ENCODE assay signal across 1 cellular context in the genomic region with DNA sequence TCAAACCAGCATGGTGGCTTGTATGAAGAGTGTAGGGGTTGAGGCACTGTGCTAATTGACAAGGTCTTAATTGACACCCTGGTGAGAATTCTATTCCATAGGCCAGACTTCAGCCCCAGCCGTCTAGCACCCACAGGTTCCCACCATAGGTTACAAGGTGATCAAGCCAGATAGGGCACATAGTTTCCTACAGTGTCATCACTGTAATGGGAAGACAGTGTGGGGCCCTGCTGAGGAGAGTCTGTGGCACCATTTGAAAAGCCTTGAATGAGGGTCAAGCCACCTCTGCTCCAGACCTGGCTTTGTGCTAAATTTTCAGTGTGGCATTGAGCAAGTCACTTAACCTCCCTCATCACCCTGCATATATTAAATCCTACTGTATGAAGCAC.
TF ChIP-seq lines count a peak whose summit lies in the region.

No MANE protein-coding gene starts in this region.

TF ChIP-seq in HepG2, 621 proteins besides CTCF, POLR2A, EP300 and RAD21 (continued from another document):
- no peak for TF ChIP-seq ZBTB7A (CRISPR knock-in tag; IDR thresholded peaks at IDR 0.05)
- TF ChIP-seq ZNF124 (CRISPR knock-in tag; IDR thresholded peaks at IDR 0.05) = no peak
- no peak for TF ChIP-seq ZNF576 (CRISPR knock-in tag; IDR thresholded peaks at IDR 0.05)
- no peak for TF ChIP-seq TEF (CRISPR knock-in tag; IDR thresholded peaks at IDR 0.05)
- peak; percentile 17; the same call in 1 of the 2 replicates for TF ChIP-seq ATF3 (CRISPR knock-in tag; IDR thresholded peaks at IDR 0.05)
- TF ChIP-seq ZNF331 (CRISPR knock-in tag; IDR thresholded peaks at IDR 0.05) = no peak
- no peak for TF ChIP-seq ZNF558 (CRISPR knock-in tag; IDR thresholded peaks at IDR 0.05; ENCODE audit: borderline replicate concordance)
- TF ChIP-seq, protein P1, sequence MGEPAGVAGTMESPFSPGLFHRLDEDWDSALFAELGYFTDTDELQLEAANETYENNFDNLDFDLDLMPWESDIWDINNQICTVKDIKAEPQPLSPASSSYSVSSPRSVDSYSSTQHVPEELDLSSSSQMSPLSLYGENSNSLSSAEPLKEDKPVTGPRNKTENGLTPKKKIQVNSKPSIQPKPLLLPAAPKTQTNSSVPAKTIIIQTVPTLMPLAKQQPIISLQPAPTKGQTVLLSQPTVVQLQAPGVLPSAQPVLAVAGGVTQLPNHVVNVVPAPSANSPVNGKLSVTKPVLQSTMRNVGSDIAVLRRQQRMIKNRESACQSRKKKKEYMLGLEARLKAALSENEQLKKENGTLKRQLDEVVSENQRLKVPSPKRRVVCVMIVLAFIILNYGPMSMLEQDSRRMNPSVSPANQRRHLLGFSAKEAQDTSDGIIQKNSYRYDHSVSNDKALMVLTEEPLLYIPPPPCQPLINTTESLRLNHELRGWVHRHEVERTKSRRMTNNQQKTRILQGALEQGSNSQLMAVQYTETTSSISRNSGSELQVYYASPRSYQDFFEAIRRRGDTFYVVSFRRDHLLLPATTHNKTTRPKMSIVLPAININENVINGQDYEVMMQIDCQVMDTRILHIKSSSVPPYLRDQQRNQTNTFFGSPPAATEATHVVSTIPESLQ (CRISPR knock-in tag; conservative IDR thresholded peaks at IDR 0.05) = no peak
- 0 out of 2 replicates have a peak, but pooled peaks have one; percentile 12 for TF ChIP-seq HDAC6 (IDR thresholded peaks at IDR 0.05; ENCODE audit: low read depth, low read length)
- 0 out of 2 replicates have a peak, but pooled peaks have one; percentile 24 for TF ChIP-seq ZNF629 (CRISPR knock-in tag; conservative IDR thresholded peaks at IDR 0.05)
- no peak for TF ChIP-seq EED (CRISPR knock-in tag; IDR thresholded peaks at IDR 0.05)
- TF ChIP-seq, protein P2, sequence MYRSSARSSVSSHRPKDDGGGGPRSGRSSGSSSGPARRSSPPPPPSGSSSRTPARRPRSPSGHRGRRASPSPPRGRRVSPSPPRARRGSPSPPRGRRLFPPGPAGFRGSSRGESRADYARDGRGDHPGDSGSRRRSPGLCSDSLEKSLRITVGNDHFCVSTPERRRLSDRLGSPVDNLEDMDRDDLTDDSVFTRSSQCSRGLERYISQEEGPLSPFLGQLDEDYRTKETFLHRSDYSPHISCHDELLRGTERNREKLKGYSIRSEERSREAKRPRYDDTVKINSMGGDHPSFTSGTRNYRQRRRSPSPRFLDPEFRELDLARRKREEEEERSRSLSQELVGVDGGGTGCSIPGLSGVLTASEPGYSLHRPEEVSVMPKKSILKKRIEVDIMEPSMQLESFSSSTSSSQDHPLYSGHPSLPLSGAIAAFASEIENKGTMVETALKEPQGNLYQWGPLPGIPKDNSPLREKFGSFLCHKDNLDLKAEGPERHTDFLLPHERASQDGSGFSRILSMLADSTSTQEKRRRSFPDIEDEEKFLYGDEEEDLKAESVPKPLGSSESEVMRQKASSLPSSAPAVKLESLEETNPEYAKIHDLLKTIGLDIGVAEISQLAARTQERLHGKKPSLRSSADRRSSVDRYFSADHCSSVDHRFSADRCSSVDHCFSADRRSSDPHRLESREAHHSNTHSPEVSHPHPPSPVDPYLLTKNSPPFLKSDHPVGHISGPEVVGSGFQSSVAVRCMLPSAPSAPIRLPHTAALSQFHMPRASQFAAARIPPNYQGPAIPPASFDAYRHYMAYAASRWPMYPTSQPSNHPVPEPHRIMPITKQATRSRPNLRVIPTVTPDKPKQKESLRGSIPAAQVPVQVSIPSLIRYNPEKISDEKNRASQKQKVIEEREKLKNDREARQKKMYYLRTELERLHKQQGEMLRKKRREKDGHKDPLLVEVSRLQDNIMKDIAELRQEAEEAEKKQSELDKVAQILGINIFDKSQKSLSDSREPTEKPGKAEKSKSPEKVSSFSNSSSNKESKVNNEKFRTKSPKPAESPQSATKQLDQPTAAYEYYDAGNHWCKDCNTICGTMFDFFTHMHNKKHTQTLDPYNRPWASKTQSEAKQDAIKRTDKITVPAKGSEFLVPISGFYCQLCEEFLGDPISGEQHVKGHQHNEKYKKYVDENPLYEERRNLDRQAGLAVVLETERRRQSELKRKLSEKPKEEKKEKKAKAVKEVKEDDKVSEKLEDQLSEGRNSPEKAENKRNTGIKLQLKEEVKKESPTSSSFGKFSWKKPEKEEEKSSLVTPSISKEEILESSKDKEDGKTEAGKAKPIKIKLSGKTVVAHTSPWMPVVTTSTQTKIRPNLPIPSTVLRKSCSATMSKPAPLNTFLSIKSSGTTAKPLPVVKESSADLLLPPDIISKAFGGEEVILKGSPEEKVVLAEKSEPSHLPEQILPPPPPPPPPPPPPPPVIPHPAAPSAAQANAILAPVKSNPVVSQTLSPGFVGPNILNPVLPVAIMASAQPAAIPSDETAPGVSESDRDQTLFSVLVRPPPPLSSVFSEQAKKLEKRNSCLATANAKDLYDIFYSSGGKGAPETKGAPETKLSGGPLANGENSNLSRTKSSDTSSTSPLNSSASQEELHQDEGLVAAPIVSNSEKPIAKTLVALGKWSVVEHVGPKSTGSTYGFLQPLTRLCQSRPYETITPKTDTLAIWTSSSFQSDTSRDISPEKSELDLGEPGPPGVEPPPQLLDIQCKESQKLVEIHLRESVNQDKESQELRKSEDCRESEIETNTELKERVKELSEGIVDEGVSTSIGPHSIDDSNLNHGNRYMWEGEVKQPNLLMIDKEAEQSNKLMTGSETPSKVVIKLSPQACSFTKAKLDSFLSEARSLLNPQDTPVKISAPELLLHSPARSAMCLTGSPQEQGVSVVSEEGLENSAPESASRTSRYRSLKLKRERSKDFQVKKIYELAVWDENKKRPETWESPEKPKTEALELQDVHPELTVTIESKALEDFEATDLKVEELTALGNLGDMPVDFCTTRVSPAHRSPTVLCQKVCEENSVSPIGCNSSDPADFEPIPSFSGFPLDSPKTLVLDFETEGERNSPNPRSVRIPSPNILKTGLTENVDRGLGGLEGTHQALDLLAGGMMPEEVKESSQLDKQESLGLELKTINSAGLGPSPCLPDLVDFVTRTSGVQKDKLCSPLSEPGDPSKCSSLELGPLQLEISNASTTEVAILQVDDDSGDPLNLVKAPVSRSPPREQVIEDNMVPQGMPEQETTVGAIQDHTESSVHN (CRISPR knock-in tag; IDR thresholded peaks at IDR 0.05) = no peak
